In the genomic region with DNA sequence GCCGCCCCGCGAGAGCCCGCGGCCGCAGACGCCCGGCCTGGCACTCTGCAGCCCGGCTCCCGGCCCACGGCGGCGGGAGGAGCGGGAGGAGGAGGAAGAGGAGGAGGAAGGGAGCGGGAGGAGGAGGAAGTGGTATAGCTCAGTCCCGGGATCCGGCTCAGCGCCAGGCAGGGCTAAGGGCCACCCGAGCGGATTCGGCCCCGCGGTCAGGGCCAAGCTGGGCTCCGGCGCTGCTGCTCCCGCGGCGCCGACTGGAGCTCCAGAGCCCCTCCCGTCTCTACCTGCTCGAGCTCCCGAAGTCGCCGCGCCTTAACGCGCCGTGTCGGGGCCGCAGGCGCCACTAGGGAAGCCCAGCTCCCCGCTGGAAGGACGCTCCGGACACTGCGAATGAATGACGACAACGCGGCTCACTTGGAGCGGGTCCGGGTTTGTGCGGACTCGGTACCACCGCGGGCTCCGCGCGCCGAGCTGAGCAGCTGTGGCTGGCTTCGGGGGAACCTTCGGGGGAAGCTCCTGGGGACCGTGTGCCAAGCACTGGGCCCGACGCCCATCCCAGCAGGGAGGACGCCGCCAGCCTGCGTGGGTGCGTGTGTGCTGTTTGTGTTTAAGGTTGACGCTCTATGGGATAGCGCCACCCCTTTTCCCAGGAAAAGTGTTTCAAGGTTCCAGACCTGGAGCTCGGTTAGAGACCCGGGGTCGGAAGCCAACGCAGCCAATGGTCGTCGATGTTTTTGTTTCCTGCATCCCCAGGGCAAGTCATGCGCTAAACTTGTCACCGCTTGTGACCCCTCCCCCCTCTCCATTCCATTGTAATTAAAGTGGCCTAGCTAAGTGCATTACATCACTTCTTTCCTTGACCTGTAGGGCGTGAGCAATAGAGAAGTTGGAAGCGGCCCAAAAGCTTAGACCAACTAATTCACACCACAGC, we compare ENCODE assay signal across 1 cellular context.
TF ChIP-seq lines count a peak whose summit lies in the region.

A gene (minus strand): TSS at position 94 of the 928 bp plus-strand sequence. CDS start 340 bp downstream, outside the sequence.

TF ChIP-seq in HepG2, 621 proteins besides CTCF, POLR2A, EP300 and RAD21 (continued from another document and continues in another):
- peak; percentile 82; the same call in 1 of the 2 replicates for TF ChIP-seq ZNF230 (CRISPR knock-in tag; IDR thresholded peaks at IDR 0.05)
- peak; percentile 70; the same call in 1 of the 2 replicates for TF ChIP-seq ZNF598 (CRISPR knock-in tag; IDR thresholded peaks at IDR 0.05; ENCODE audit: borderline replicate concordance)
- TF ChIP-seq, protein P1, sequence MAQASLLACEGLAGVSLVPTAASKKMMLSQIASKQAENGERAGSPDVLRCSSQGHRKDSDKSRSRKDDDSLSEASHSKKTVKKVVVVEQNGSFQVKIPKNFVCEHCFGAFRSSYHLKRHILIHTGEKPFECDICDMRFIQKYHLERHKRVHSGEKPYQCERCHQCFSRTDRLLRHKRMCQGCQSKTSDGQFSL (CRISPR knock-in tag; IDR thresholded peaks at IDR 0.05): no peak
- TF ChIP-seq MBNL3 (CRISPR knock-in tag; conservative IDR thresholded peaks at IDR 0.05): no peak
- TF ChIP-seq, protein P2, sequence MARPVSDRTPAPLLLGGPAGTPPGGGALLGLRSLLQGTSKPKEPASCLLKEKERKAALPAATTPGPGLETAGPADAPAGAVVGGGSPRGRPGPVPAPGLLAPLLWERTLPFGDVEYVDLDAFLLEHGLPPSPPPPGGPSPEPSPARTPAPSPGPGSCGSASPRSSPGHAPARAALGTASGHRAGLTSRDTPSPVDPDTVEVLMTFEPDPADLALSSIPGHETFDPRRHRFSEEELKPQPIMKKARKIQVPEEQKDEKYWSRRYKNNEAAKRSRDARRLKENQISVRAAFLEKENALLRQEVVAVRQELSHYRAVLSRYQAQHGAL (CRISPR knock-in tag; IDR thresholded peaks at IDR 0.05; ENCODE audit: not compliant biosample characterization): no peak
- no peak for TF ChIP-seq PPARG (CRISPR knock-in tag; conservative IDR thresholded peaks at IDR 0.05)
- TF ChIP-seq, protein P3, sequence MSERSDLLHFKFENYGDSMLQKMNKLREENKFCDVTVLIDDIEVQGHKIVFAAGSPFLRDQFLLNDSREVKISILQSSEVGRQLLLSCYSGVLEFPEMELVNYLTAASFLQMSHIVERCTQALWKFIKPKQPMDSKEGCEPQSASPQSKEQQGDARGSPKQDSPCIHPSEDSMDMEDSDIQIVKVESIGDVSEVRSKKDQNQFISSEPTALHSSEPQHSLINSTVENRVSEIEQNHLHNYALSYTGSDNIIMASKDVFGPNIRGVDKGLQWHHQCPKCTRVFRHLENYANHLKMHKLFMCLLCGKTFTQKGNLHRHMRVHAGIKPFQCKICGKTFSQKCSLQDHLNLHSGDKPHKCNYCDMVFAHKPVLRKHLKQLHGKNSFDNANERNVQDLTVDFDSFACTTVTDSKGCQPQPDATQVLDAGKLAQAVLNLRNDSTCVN (CRISPR knock-in tag; IDR thresholded peaks at IDR 0.05; ENCODE audit: borderline replicate concordance): peak; percentile 69
- TF ChIP-seq SAFB2 (CRISPR knock-in tag; IDR thresholded peaks at IDR 0.05; ENCODE audit: borderline replicate concordance, low read depth): no peak
- TF ChIP-seq NRL (CRISPR knock-in tag; IDR thresholded peaks at IDR 0.05; ENCODE audit: borderline replicate concordance): peak; percentile 98
- peak; percentile 51; the same call in 1 of the 2 replicates for TF ChIP-seq ZNF333 (CRISPR knock-in tag; IDR thresholded peaks at IDR 0.05; ENCODE audit: borderline replicate concordance)
- TF ChIP-seq RFX1 (IDR thresholded peaks at IDR 0.05): no peak
- TF ChIP-seq, protein P4, sequence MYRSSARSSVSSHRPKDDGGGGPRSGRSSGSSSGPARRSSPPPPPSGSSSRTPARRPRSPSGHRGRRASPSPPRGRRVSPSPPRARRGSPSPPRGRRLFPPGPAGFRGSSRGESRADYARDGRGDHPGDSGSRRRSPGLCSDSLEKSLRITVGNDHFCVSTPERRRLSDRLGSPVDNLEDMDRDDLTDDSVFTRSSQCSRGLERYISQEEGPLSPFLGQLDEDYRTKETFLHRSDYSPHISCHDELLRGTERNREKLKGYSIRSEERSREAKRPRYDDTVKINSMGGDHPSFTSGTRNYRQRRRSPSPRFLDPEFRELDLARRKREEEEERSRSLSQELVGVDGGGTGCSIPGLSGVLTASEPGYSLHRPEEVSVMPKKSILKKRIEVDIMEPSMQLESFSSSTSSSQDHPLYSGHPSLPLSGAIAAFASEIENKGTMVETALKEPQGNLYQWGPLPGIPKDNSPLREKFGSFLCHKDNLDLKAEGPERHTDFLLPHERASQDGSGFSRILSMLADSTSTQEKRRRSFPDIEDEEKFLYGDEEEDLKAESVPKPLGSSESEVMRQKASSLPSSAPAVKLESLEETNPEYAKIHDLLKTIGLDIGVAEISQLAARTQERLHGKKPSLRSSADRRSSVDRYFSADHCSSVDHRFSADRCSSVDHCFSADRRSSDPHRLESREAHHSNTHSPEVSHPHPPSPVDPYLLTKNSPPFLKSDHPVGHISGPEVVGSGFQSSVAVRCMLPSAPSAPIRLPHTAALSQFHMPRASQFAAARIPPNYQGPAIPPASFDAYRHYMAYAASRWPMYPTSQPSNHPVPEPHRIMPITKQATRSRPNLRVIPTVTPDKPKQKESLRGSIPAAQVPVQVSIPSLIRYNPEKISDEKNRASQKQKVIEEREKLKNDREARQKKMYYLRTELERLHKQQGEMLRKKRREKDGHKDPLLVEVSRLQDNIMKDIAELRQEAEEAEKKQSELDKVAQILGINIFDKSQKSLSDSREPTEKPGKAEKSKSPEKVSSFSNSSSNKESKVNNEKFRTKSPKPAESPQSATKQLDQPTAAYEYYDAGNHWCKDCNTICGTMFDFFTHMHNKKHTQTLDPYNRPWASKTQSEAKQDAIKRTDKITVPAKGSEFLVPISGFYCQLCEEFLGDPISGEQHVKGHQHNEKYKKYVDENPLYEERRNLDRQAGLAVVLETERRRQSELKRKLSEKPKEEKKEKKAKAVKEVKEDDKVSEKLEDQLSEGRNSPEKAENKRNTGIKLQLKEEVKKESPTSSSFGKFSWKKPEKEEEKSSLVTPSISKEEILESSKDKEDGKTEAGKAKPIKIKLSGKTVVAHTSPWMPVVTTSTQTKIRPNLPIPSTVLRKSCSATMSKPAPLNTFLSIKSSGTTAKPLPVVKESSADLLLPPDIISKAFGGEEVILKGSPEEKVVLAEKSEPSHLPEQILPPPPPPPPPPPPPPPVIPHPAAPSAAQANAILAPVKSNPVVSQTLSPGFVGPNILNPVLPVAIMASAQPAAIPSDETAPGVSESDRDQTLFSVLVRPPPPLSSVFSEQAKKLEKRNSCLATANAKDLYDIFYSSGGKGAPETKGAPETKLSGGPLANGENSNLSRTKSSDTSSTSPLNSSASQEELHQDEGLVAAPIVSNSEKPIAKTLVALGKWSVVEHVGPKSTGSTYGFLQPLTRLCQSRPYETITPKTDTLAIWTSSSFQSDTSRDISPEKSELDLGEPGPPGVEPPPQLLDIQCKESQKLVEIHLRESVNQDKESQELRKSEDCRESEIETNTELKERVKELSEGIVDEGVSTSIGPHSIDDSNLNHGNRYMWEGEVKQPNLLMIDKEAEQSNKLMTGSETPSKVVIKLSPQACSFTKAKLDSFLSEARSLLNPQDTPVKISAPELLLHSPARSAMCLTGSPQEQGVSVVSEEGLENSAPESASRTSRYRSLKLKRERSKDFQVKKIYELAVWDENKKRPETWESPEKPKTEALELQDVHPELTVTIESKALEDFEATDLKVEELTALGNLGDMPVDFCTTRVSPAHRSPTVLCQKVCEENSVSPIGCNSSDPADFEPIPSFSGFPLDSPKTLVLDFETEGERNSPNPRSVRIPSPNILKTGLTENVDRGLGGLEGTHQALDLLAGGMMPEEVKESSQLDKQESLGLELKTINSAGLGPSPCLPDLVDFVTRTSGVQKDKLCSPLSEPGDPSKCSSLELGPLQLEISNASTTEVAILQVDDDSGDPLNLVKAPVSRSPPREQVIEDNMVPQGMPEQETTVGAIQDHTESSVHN (CRISPR knock-in tag; IDR thresholded peaks at IDR 0.05): peak; percentile 43; the same call in 1 of the 2 replicates
- TF ChIP-seq ZNF83 (CRISPR knock-in tag; IDR thresholded peaks at IDR 0.05; ENCODE audit: borderline replicate concordance): no peak
- no peak for TF ChIP-seq TOPORS (CRISPR knock-in tag; IDR thresholded peaks at IDR 0.05)
- TF ChIP-seq XRCC5 (optimal IDR thresholded peaks at IDR 0.05; ENCODE audit: low read length): peak; percentile 22
- no peak for TF ChIP-seq SIX4 (CRISPR knock-in tag; IDR thresholded peaks at IDR 0.05)
- peak; percentile 85; the same call in 1 of the 2 replicates for TF ChIP-seq ZNF713 (CRISPR knock-in tag; IDR thresholded peaks at IDR 0.05)
- TF ChIP-seq, protein P5, sequence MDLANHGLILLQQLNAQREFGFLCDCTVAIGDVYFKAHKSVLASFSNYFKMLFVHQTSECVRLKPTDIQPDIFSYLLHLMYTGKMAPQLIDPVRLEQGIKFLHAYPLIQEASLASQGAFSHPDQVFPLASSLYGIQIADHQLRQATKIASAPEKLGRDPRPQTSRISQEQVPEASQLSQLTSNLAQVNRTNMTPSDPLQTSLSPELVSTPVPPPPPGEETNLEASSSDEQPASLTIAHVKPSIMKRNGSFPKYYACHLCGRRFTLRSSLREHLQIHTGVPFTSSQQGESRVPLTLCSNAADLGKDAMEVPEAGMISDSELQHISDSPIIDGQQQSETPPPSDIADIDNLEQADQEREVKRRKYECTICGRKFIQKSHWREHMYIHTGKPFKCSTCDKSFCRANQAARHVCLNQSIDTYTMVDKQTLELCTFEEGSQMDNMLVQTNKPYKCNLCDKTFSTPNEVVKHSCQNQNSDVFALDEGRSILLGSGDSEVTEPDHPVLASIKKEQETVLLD (CRISPR knock-in tag; IDR thresholded peaks at IDR 0.05; ENCODE audit: low read depth): no peak
- TF ChIP-seq, protein P6, sequence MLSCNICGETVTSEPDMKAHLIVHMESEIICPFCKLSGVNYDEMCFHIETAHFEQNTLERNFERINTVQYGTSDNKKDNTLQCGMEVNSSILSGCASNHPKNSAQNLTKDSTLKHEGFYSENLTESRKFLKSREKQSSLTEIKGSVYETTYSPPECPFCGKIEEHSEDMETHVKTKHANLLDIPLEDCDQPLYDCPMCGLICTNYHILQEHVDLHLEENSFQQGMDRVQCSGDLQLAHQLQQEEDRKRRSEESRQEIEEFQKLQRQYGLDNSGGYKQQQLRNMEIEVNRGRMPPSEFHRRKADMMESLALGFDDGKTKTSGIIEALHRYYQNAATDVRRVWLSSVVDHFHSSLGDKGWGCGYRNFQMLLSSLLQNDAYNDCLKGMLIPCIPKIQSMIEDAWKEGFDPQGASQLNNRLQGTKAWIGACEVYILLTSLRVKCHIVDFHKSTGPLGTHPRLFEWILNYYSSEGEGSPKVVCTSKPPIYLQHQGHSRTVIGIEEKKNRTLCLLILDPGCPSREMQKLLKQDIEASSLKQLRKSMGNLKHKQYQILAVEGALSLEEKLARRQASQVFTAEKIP (CRISPR knock-in tag; IDR thresholded peaks at IDR 0.05; ENCODE audit: borderline replicate concordance): no peak
- peak; percentile 52 for TF ChIP-seq FOXO1 (CRISPR knock-in tag; IDR thresholded peaks at IDR 0.05)
- TF ChIP-seq, protein P7, sequence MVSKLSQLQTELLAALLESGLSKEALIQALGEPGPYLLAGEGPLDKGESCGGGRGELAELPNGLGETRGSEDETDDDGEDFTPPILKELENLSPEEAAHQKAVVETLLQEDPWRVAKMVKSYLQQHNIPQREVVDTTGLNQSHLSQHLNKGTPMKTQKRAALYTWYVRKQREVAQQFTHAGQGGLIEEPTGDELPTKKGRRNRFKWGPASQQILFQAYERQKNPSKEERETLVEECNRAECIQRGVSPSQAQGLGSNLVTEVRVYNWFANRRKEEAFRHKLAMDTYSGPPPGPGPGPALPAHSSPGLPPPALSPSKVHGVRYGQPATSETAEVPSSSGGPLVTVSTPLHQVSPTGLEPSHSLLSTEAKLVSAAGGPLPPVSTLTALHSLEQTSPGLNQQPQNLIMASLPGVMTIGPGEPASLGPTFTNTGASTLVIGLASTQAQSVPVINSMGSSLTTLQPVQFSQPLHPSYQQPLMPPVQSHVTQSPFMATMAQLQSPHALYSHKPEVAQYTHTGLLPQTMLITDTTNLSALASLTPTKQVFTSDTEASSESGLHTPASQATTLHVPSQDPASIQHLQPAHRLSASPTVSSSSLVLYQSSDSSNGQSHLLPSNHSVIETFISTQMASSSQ (IDR thresholded peaks at IDR 0.05; ENCODE audit: low read depth): no peak
- TF ChIP-seq, protein P7 (CRISPR knock-in tag; IDR thresholded peaks at IDR 0.05; ENCODE audit: borderline replicate concordance): peak; percentile 76
- TF ChIP-seq, protein P8, sequence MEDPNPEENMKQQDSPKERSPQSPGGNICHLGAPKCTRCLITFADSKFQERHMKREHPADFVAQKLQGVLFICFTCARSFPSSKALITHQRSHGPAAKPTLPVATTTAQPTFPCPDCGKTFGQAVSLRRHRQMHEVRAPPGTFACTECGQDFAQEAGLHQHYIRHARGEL (CRISPR knock-in tag; IDR thresholded peaks at IDR 0.05): 0 out of 2 replicates have a peak, but pooled peaks have one; percentile 70
- TF ChIP-seq, protein P9, sequence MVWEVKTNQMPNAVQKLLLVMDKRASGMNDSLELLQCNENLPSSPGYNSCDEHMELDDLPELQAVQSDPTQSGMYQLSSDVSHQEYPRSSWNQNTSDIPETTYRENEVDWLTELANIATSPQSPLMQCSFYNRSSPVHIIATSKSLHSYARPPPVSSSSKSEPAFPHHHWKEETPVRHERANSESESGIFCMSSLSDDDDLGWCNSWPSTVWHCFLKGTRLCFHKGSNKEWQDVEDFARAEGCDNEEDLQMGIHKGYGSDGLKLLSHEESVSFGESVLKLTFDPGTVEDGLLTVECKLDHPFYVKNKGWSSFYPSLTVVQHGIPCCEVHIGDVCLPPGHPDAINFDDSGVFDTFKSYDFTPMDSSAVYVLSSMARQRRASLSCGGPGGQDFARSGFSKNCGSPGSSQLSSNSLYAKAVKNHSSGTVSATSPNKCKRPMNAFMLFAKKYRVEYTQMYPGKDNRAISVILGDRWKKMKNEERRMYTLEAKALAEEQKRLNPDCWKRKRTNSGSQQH (CRISPR knock-in tag; IDR thresholded peaks at IDR 0.05; ENCODE audit: low read depth): no peak
- no peak for TF ChIP-seq ZNF7 (CRISPR knock-in tag; IDR thresholded peaks at IDR 0.05)
- peak; percentile 38; the same call in 1 of the 2 replicates for TF ChIP-seq ERF (CRISPR knock-in tag; IDR thresholded peaks at IDR 0.05)
- TF ChIP-seq CBFB (CRISPR knock-in tag; IDR thresholded peaks at IDR 0.05): peak; percentile 77; the same call in 1 of the 2 replicates
- peak; percentile 78 for TF ChIP-seq ZNF556 (CRISPR knock-in tag; IDR thresholded peaks at IDR 0.05; ENCODE audit: borderline replicate concordance)
- no peak for TF ChIP-seq EHMT2 (IDR thresholded peaks at IDR 0.05; ENCODE audit: borderline replicate concordance, low read depth, low read length)
- TF ChIP-seq ZNF619 (CRISPR knock-in tag; IDR thresholded peaks at IDR 0.05): peak; percentile 76; the same call in 1 of the 2 replicates
- no peak for TF ChIP-seq RARG (CRISPR knock-in tag; IDR thresholded peaks at IDR 0.05; ENCODE audit: low read depth)
- no peak for TF ChIP-seq SIX1 (CRISPR knock-in tag; IDR thresholded peaks at IDR 0.05; ENCODE audit: borderline replicate concordance)
- TF ChIP-seq PCBP1 (IDR thresholded peaks at IDR 0.05; ENCODE audit: borderline replicate concordance, low read depth, low read length): no peak
- TF ChIP-seq THAP11 (CRISPR knock-in tag; IDR thresholded peaks at IDR 0.05): peak; percentile 46
